8 cellular contexts compared by ENCODE assay signal in genomic region chr4:44629280-44629866, GRCh38. TPM values are rescaled to one million over a fixed set of nuclear protein-coding genes. Genes with fewer than 3 reads are reported as not detected.
DNase-seq lines count a peak whose midpoint lies in the region; ATAC-seq, FAIRE-seq and TF ChIP-seq lines count a peak whose summit lies in the region.

No MANE protein-coding gene starts in this region.

- ATAC-seq in GM19328 (IDR thresholded peaks at IDR 0.05; ENCODE audit: unreplicated experiment), result peak; percentile 90
- peak; percentile 99 for ATAC-seq in HG03159 (IDR thresholded peaks at IDR 0.05; ENCODE audit: unreplicated experiment)

- TF ChIP-seq CTCF in D721Med (IDR thresholded peaks at IDR 0.05; ENCODE audit: insufficient read depth, missing control alignments) (peak; percentile 86), nephron (IDR thresholded peaks at IDR 0.05; ENCODE audit: unreplicated experiment in 3 of 3) (peak; percentile 73 to 84 (median 79))

- no peak for DNase-seq in D721Med (ENCODE audit: insufficient read length, low spot score)
- peak; percentile 12 for DNase-seq in NCI-H2227 treated with DMSO at 0.1 percent for 48 hours (lab: John Stamatoyannopoulos, UW)
- peak; percentile 54 for DNase-seq in activated CD4-positive, alpha-beta T cell treated with anti-CD3 and anti-CD28 coated beads, Interleukin-2, amount 10 ng/mL, durations not matched to agents 7 days and 5 days
- peak; percentile 11 for DNase-seq in fibroblast of gingiva (ENCODE audit: low read depth)
- no peak for DNase-seq in cortex of kidney (lab: John Stamatoyannopoulos, UW)

- CTCF ChIA-PET in activated CD4-positive, alpha-beta T cell treated with anti-CD3 and anti-CD28 coated beads, Interleukin-2, amount 10 ng/mL, durations not matched to agents 7 days and 5 days (lab: Charles Lee), result no interaction called here

- no peak overlapping the region for H3K27ac Mint-ChIP-seq in activated CD4-positive, alpha-beta T cell treated with anti-CD3 and anti-CD28 coated beads, Interleukin-2, amount 10 ng/mL, durations not matched to agents 7 days and 5 days
- H3K27ac Mint-ChIP-seq in nephron, result no peak overlapping the region

- H3K4me3 Mint-ChIP-seq in activated CD4-positive, alpha-beta T cell treated with anti-CD3 and anti-CD28 coated beads, Interleukin-2, amount 10 ng/mL, durations not matched to agents 7 days and 5 days, result no peak overlapping the region
- no peak overlapping the region for H3K4me3 Mint-ChIP-seq in nephron

- peak; percentile 21 for FAIRE-seq in D721Med (lab: Jason Lieb, UNC)

- H3K36me3 Mint-ChIP-seq in activated CD4-positive, alpha-beta T cell treated with anti-CD3 and anti-CD28 coated beads, Interleukin-2, amount 10 ng/mL, durations not matched to agents 7 days and 5 days (ENCODE audit: low read depth), result no peaks in the 10 kb centered on the region
- no peaks in the 10 kb centered on the region for H3K36me3 Mint-ChIP-seq in nephron (ENCODE audit: low read depth)

- no peaks in the 10 kb centered on the region for H3K9me3 Mint-ChIP-seq in activated CD4-positive, alpha-beta T cell treated with anti-CD3 and anti-CD28 coated beads, Interleukin-2, amount 10 ng/mL, durations not matched to agents 7 days and 5 days
- H3K9me3 Mint-ChIP-seq in nephron, result no peaks in the 10 kb centered on the region

- H3K27me3 Mint-ChIP-seq in activated CD4-positive, alpha-beta T cell treated with anti-CD3 and anti-CD28 coated beads, Interleukin-2, amount 10 ng/mL, durations not matched to agents 7 days and 5 days, result peaks cover 2% of the 10 kb centered on the region
- H3K27me3 Mint-ChIP-seq in nephron (ENCODE audit: low read depth), result peaks cover 4% of the 10 kb centered on the region

- no peaks in the 10 kb centered on the region for H3K4me1 Mint-ChIP-seq in activated CD4-positive, alpha-beta T cell treated with anti-CD3 and anti-CD28 coated beads, Interleukin-2, amount 10 ng/mL, durations not matched to agents 7 days and 5 days
- H3K4me1 Mint-ChIP-seq in nephron, result no peaks in the 10 kb centered on the region

- POLR2A ChIA-PET in activated CD4-positive, alpha-beta T cell treated with anti-CD3 and anti-CD28 coated beads, Interleukin-2, amount 10 ng/mL, durations not matched to agents 7 days and 5 days (lab: Charles Lee), result no interaction called here

RNA-seq across cellular contexts. Expression of gene YIPF7, which starts 22.1 kb away (rescaled TPM):
- total RNA-seq in activated CD4-positive, alpha-beta T cell treated with anti-CD3 and anti-CD28 coated beads, Interleukin-2, amount 10 ng/mL, durations not matched to agents 7 days and 5 days, result not detected

RNA-seq across cellular contexts. Expression of gene GUF1, which starts 48.8 kb away (rescaled TPM):
- 10 to 100 TPM; 23.6 to 28.5 TPM for total RNA-seq in activated CD4-positive, alpha-beta T cell treated with anti-CD3 and anti-CD28 coated beads, Interleukin-2, amount 10 ng/mL, durations not matched to agents 7 days and 5 days

Comparison
In these comparisons a context has a peak if more than half of its experiments do, and no peak if none do; other contexts are left out.
1. DNase-seq: peak in NCI-H2227 treated with DMSO at 0.1 percent for 48 hours (single experiment), activated CD4-positive, alpha-beta T cell treated with anti-CD3 and anti-CD28 coated beads, Interleukin-2, amount 10 ng/mL, durations not matched to agents 7 days and 5 days (single experiment) and fibroblast of gingiva (single experiment); none in D721Med (single experiment) and cortex of kidney (single experiment).